ENCODE assay signal across 2 cellular contexts in genomic region chr16:27690604-27691003, GRCh38.
TF ChIP-seq lines count a peak whose summit lies in the region.

No MANE protein-coding gene starts in this region.

TF ChIP-seq in SK-N-SH, 30 proteins besides CTCF, POLR2A, EP300 and RAD21 (continued from another document):
- TF ChIP-seq USF1 (IDR thresholded peaks at IDR 0.05; ENCODE audit: borderline replicate concordance, low read depth) (no peak), PBX3 (IDR thresholded peaks at IDR 0.05) (no peak), NFIC (IDR thresholded peaks at IDR 0.05; ENCODE audit: borderline replicate concordance) (no peak)

TF ChIP-seq in SK-N-SH treated with all-trans-retinoic acid at 6 μM for 48 hours, 23 proteins besides CTCF, POLR2A, EP300 and RAD21 (continued from another document):
- TF ChIP-seq ZC3H10 (CRISPR knock-in tag; IDR thresholded peaks at IDR 0.05) (no peak), OSR1 (CRISPR knock-in tag; IDR thresholded peaks at IDR 0.05) (no peak), BACH2 (CRISPR knock-in tag; IDR thresholded peaks at IDR 0.05; ENCODE audit: borderline replicate concordance) (no peak), ZNF565 (CRISPR knock-in tag; conservative IDR thresholded peaks at IDR 0.05; ENCODE audit: low read depth) (no peak), ISL1 (CRISPR knock-in tag; IDR thresholded peaks at IDR 0.05) (no peak), ZNF70 (CRISPR knock-in tag; IDR thresholded peaks at IDR 0.05) (no peak), ZNF8 (CRISPR knock-in tag; IDR thresholded peaks at IDR 0.05) (no peak), TCF4 (CRISPR knock-in tag; IDR thresholded peaks at IDR 0.05; ENCODE audit: borderline replicate concordance) (no peak)
- TF ChIP-seq, protein P1, sequence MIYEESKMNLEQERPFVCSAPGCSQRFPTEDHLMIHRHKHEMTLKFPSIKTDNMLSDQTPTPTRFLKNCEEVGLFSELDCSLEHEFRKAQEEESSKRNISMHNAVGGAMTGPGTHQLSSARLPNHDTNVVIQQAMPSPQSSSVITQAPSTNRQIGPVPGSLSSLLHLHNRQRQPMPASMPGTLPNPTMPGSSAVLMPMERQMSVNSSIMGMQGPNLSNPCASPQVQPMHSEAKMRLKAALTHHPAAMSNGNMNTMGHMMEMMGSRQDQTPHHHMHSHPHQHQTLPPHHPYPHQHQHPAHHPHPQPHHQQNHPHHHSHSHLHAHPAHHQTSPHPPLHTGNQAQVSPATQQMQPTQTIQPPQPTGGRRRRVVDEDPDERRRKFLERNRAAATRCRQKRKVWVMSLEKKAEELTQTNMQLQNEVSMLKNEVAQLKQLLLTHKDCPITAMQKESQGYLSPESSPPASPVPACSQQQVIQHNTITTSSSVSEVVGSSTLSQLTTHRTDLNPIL (CRISPR knock-in tag; IDR thresholded peaks at IDR 0.05; ENCODE audit: low read depth), result no peak
- TF ChIP-seq, protein P2, sequence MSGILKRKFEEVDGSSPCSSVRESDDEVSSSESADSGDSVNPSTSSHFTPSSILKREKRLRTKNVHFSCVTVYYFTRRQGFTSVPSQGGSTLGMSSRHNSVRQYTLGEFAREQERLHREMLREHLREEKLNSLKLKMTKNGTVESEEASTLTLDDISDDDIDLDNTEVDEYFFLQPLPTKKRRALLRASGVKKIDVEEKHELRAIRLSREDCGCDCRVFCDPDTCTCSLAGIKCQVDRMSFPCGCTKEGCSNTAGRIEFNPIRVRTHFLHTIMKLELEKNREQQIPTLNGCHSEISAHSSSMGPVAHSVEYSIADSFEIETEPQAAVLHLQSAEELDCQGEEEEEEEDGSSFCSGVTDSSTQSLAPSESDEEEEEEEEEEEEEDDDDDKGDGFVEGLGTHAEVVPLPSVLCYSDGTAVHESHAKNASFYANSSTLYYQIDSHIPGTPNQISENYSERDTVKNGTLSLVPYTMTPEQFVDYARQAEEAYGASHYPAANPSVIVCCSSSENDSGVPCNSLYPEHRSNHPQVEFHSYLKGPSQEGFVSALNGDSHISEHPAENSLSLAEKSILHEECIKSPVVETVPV (CRISPR knock-in tag; IDR thresholded peaks at IDR 0.05), result no peak
- TF ChIP-seq, protein P3, sequence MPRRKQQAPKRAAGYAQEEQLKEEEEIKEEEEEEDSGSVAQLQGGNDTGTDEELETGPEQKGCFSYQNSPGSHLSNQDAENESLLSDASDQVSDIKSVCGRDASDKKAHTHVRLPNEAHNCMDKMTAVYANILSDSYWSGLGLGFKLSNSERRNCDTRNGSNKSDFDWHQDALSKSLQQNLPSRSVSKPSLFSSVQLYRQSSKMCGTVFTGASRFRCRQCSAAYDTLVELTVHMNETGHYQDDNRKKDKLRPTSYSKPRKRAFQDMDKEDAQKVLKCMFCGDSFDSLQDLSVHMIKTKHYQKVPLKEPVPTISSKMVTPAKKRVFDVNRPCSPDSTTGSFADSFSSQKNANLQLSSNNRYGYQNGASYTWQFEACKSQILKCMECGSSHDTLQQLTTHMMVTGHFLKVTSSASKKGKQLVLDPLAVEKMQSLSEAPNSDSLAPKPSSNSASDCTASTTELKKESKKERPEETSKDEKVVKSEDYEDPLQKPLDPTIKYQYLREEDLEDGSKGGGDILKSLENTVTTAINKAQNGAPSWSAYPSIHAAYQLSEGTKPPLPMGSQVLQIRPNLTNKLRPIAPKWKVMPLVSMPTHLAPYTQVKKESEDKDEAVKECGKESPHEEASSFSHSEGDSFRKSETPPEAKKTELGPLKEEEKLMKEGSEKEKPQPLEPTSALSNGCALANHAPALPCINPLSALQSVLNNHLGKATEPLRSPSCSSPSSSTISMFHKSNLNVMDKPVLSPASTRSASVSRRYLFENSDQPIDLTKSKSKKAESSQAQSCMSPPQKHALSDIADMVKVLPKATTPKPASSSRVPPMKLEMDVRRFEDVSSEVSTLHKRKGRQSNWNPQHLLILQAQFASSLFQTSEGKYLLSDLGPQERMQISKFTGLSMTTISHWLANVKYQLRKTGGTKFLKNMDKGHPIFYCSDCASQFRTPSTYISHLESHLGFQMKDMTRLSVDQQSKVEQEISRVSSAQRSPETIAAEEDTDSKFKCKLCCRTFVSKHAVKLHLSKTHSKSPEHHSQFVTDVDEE (CRISPR knock-in tag; IDR thresholded peaks at IDR 0.05), result no peak
TF ChIP-seq in SK-N-SH treated with all-trans-retinoic acid at 6 μM for 48 hours: peak in this region for 0.
